In the genomic region with DNA sequence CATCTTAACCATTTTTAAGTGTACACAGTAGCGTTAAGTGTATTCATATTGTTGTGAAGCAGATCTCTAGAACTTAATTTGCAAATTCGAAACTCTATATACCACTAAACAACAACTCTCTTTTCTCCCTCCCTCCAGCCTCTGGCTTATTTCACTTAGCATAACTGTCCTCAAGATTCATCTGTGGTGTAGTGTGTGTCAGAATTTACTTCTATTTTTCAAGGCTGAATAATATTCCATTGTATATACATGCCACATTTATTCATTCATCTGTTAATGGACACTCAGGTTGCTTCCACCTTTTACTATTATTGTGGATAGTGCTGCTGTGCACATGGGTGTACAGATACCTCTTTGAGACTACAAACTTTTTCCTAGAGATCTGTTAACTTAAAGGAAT, we compare ENCODE assay signal across 26 cellular contexts.
"Had no signal": no experiment of that assay in that cellular context is flagged by ENCODE, and none has a peak within 500 bp of the region (broad histone marks: within the 10 kb centered on the region; RNA-seq: fewer than 3 reads in every experiment).

No MANE protein-coding gene starts in this region.

- DNase-seq: cortex of kidney; effector memory CD8-positive, alpha-beta T cell; gastrocnemius medialis; head of caudate nucleus; kidney; mucosa of descending colon; naive B cell; right lobe of liver; small intestine; stimulated activated CD4-positive, alpha-beta T cell treated with anti-CD3 and anti-CD28 coated beads, Interleukin-15, amount 100 ng/mL, for 24 hours; stimulated activated CD4-positive, alpha-beta T cell treated with anti-CD3 and anti-CD28 coated beads, Interleukin-4, amount 100 ng/mL, for 1 hour; stimulated activated naive CD8-positive, alpha-beta T cell treated with anti-CD3 and anti-CD28 coated beads, Interleukin-15, Interleukin-2, amounts not matched to agents 100 U/mL and 50 U/mL, for 24 hours; substantia nigra; testis; tibial artery; upper lobe of left lung had no signal

- H3K4me3 Mint-ChIP-seq: effector memory CD8-positive, alpha-beta T cell; memory B cell; mesothelial cell of epicardium; natural killer cell treated with Interleukin-12 subunit alpha and Interleukin-12 subunit beta and Interleukin-15 and Interleukin-18, amount 100 ng/mL, for 72 hours; neural crest cell; stimulated activated effector memory CD8-positive, alpha-beta T cell treated with anti-CD3 and anti-CD28 coated beads, Interleukin-12 subunit alpha, Interleukin-12 subunit beta, amount 100 ng/mL, for 72 hours had no signal

- H3K4me3 ChIP-seq: gastrocnemius medialis, lung, mucosa of descending colon, right lobe of liver, testis, tibial artery, upper lobe of left lung had no signal

- H3K9me3 Mint-ChIP-seq: effector memory CD8-positive, alpha-beta T cell; natural killer cell treated with Interleukin-12 subunit alpha and Interleukin-12 subunit beta and Interleukin-15 and Interleukin-18, amount 100 ng/mL, for 72 hours had no signal

- H3K27me3 Mint-ChIP-seq: effector memory CD8-positive, alpha-beta T cell; memory B cell; naive B cell; natural killer cell treated with Interleukin-12 subunit alpha and Interleukin-12 subunit beta and Interleukin-15 and Interleukin-18, amount 100 ng/mL, for 72 hours; progenitor cell of endocrine pancreas had no signal

- H3K4me1 ChIP-seq: parathyroid adenoma, right lobe of liver, testis, tibial artery had no signal

- H3K9ac ChIP-seq: parathyroid adenoma had no signal

- H3K27ac ChIP-seq: gastrocnemius medialis, neutrophil, parathyroid adenoma, right lobe of liver, testis, tibial artery, upper lobe of left lung had no signal

- H3K27ac Mint-ChIP-seq: memory B cell; mesothelial cell of epicardium; natural killer cell treated with Interleukin-12 subunit alpha and Interleukin-12 subunit beta and Interleukin-15 and Interleukin-18, amount 100 ng/mL, for 72 hours; progenitor cell of endocrine pancreas; stimulated activated effector memory CD8-positive, alpha-beta T cell treated with anti-CD3 and anti-CD28 coated beads, Interleukin-12 subunit alpha, Interleukin-12 subunit beta, amount 100 ng/mL, for 72 hours had no signal

- H3K9me3 ChIP-seq: gastrocnemius medialis, mucosa of descending colon, neutrophil, right lobe of liver, testis, tibial artery, upper lobe of left lung had no signal

- H3K36me3 ChIP-seq: gastrocnemius medialis, neutrophil, right lobe of liver, tibial artery, upper lobe of left lung had no signal

- ATAC-seq: effector memory CD8-positive, alpha-beta T cell; gastrocnemius medialis; left lobe of liver; mucosa of descending colon; natural killer cell treated with Interleukin-12 subunit alpha and Interleukin-12 subunit beta and Interleukin-15 and Interleukin-18, amount 100 ng/mL, for 72 hours; right lobe of liver; stimulated activated effector memory CD8-positive, alpha-beta T cell treated with anti-CD3 and anti-CD28 coated beads, Interleukin-12 subunit alpha, Interleukin-12 subunit beta, amount 100 ng/mL, for 72 hours; stimulated activated naive CD8-positive, alpha-beta T cell treated with anti-CD3 and anti-CD28 coated beads, Interleukin-15, Interleukin-2, amounts not matched to agents 100 U/mL and 50 U/mL, for 24 hours had no signal

- H3K27me3 ChIP-seq: gastrocnemius medialis, neutrophil, right lobe of liver, testis, tibial artery, upper lobe of left lung had no signal

- H2AFZ ChIP-seq: parathyroid adenoma had no signal
